28 cellular contexts compared by ENCODE assay signal in the genomic region with DNA sequence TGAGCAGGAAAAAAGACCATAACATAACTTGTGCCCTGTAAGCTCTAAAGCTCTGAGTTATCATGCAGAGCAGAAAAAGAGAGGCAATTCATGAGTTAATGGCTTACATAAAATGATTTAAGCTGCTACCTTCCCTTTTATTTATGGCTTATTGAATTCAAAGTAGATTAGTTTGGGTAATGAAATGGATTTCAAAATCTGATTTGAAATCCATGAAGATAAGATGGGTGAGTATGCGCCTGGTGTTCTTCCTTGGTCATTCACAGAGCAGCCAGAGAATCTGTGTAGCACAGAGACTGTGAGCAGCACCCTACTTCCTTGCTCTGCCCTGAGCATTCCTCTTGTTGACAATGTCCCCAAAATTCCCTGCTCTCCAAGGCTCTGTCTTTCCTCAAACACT.
"Had no signal": no experiment of that assay in that cellular context is flagged by ENCODE, and none has a peak within 500 bp of the region (broad histone marks: within the 10 kb centered on the region; RNA-seq: fewer than 3 reads in every experiment).

No MANE protein-coding gene starts in this region.

- H3K4me3 ChIP-seq: stomach, suprapubic skin, testis, thoracic aorta, thyroid gland, tibial artery, tibial nerve, transverse colon, upper lobe of left lung, upper lobe of right lung, uterus, vagina had no signal

- H3K9me3 ChIP-seq: stomach, suprapubic skin, testis, thoracic aorta, thyroid gland, tibial artery, tibial nerve, transverse colon, upper lobe of left lung, upper lobe of right lung, uterus, vagina had no signal

- H3K36me3 Mint-ChIP-seq: stimulated activated effector memory CD8-positive, alpha-beta T cell treated with anti-CD3 and anti-CD28 coated beads, Interleukin-12 subunit alpha, Interleukin-12 subunit beta, amount 100 ng/mL, for 72 hours; stimulated activated memory B cell treated with anti-CD40 and anti-IgM and Interleukin-4, amounts not matched to agents 10 μg/mL and 1 μg/mL and 100 μg/mL, for 72 hours; stimulated activated naive B cell treated with anti-CD40 and anti-IgM and Interleukin-4, amounts not matched to agents 10 μg/mL and 1 μg/mL and 100 μg/mL, for 72 hours; type B pancreatic cell had no signal

- H3K4me1 ChIP-seq: suprapubic skin, tibial nerve, upper lobe of left lung, upper lobe of right lung, uterus had no signal

- DNase-seq: stimulated activated CD4-positive, alpha-beta T cell treated with anti-CD3 and anti-CD28 coated beads, Interleukin-2, amount 100 ng/mL, for 48 hours; stimulated activated CD4-positive, alpha-beta T cell treated with anti-CD3 and anti-CD28 coated beads, Interleukin-4, amount 100 ng/mL, for 1 hour; stimulated activated CD4-positive, alpha-beta T cell treated with anti-CD3 and anti-CD28 coated beads, Interleukin-4, amount 100 ng/mL, for 24 hours; stimulated activated CD4-positive, alpha-beta T cell treated with anti-CD3 and anti-CD28 coated beads, Interleukin-4, amount 100 ng/mL, for 4 hours; stimulated activated CD8-positive, alpha-beta memory T cell treated with anti-CD3 and anti-CD28 coated beads, Interleukin-4, amount 100 ng/mL, for 48 hours; stimulated activated naive B cell treated with anti-CD40 and anti-IgM and Interleukin-4, amounts not matched to agents 10 μg/mL and 1 μg/mL and 100 μg/mL, for 72 hours; stimulated activated naive CD4-positive, alpha-beta T cell; stimulated activated naive CD4-positive, alpha-beta T cell treated with Interleukin-2 at 50 U/mL for 16 hours; stimulated activated naive CD8-positive, alpha-beta T cell treated with anti-CD3 and anti-CD28 coated beads, Interleukin-15, amount 100 ng/mL, for 72 hours; stimulated activated naive CD8-positive, alpha-beta T cell treated with anti-CD3 and anti-CD28 coated beads, Interleukin-15, Interleukin-2, amounts not matched to agents 100 U/mL and 50 U/mL, for 24 hours; stomach; substantia nigra; testis; thyroid gland; tibial artery; transverse colon; trophoblast cell; upper lobe of left lung; upper lobe of right lung; uterus had no signal

- H3K4me1 Mint-ChIP-seq: stimulated activated effector memory CD8-positive, alpha-beta T cell treated with anti-CD3 and anti-CD28 coated beads, Interleukin-12 subunit alpha, Interleukin-12 subunit beta, amount 100 ng/mL, for 72 hours; stimulated activated memory B cell treated with anti-CD40 and anti-IgM and Interleukin-4, amounts not matched to agents 10 μg/mL and 1 μg/mL and 100 μg/mL, for 72 hours; stimulated activated naive CD8-positive, alpha-beta T cell treated with anti-CD3 and anti-CD28 coated beads, Interleukin-15, amount 100 ng/mL, for 72 hours had no signal

- H3K27me3 ChIP-seq: stomach, suprapubic skin, testis, thyroid gland, tibial artery, tibial nerve, transverse colon, upper lobe of left lung, upper lobe of right lung, uterus, vagina had no signal

- H3K9me3 Mint-ChIP-seq: stimulated activated effector memory CD8-positive, alpha-beta T cell treated with anti-CD3 and anti-CD28 coated beads, Interleukin-12 subunit alpha, Interleukin-12 subunit beta, amount 100 ng/mL, for 72 hours; stimulated activated memory B cell treated with anti-CD40 and anti-IgM and Interleukin-4, amounts not matched to agents 10 μg/mL and 1 μg/mL and 100 μg/mL, for 72 hours; stimulated activated naive CD8-positive, alpha-beta T cell treated with anti-CD3 and anti-CD28 coated beads, Interleukin-15, amount 100 ng/mL, for 72 hours; stimulated activated naive CD8-positive, alpha-beta T cell treated with anti-CD3 and anti-CD28 coated beads, Interleukin-15, Interleukin-2, amounts not matched to agents 100 ng/mL and 50 ng/mL, for 24 hours; type B pancreatic cell had no signal

- H3K4me3 Mint-ChIP-seq: stimulated activated effector memory CD8-positive, alpha-beta T cell treated with anti-CD3 and anti-CD28 coated beads, Interleukin-12 subunit alpha, Interleukin-12 subunit beta, amount 100 ng/mL, for 72 hours; stimulated activated memory B cell treated with anti-CD40 and anti-IgM and Interleukin-4, amounts not matched to agents 10 μg/mL and 1 μg/mL and 100 μg/mL, for 72 hours; stimulated activated naive B cell treated with anti-CD40 and anti-IgM and Interleukin-4, amounts not matched to agents 10 μg/mL and 1 μg/mL and 100 μg/mL, for 72 hours; stimulated activated naive CD8-positive, alpha-beta T cell treated with anti-CD3 and anti-CD28 coated beads, Interleukin-15, amount 100 ng/mL, for 72 hours; stimulated activated naive CD8-positive, alpha-beta T cell treated with anti-CD3 and anti-CD28 coated beads, Interleukin-15, Interleukin-2, amounts not matched to agents 100 ng/mL and 50 ng/mL, for 24 hours; type B pancreatic cell had no signal

- H3K36me3 ChIP-seq: stomach, suprapubic skin, thoracic aorta, thyroid gland, tibial artery, tibial nerve, transverse colon, upper lobe of left lung, upper lobe of right lung, uterus, vagina had no signal

- ATAC-seq: stimulated activated effector memory CD8-positive, alpha-beta T cell treated with anti-CD3 and anti-CD28 coated beads, Interleukin-12 subunit alpha, Interleukin-12 subunit beta, amount 100 ng/mL, for 72 hours; stimulated activated memory B cell treated with anti-CD40 and anti-IgM and Interleukin-4, amounts not matched to agents 10 μg/mL and 1 μg/mL and 100 μg/mL, for 72 hours; stimulated activated naive B cell treated with anti-CD40 and anti-IgM and Interleukin-4, amounts not matched to agents 10 μg/mL and 1 μg/mL and 100 μg/mL, for 72 hours; stimulated activated naive CD8-positive, alpha-beta T cell treated with anti-CD3 and anti-CD28 coated beads, Interleukin-15, amount 100 ng/mL, for 72 hours; stimulated activated naive CD8-positive, alpha-beta T cell treated with anti-CD3 and anti-CD28 coated beads, Interleukin-15, Interleukin-2, amounts not matched to agents 100 U/mL and 50 U/mL, for 24 hours; upper lobe of right lung had no signal

- H3K27ac Mint-ChIP-seq: stimulated activated effector memory CD8-positive, alpha-beta T cell treated with anti-CD3 and anti-CD28 coated beads, Interleukin-12 subunit alpha, Interleukin-12 subunit beta, amount 100 ng/mL, for 72 hours; stimulated activated memory B cell treated with anti-CD40 and anti-IgM and Interleukin-4, amounts not matched to agents 10 μg/mL and 1 μg/mL and 100 μg/mL, for 72 hours; stimulated activated naive B cell treated with anti-CD40 and anti-IgM and Interleukin-4, amounts not matched to agents 10 μg/mL and 1 μg/mL and 100 μg/mL, for 72 hours; stimulated activated naive CD8-positive, alpha-beta T cell treated with anti-CD3 and anti-CD28 coated beads, Interleukin-15, amount 100 ng/mL, for 72 hours; stimulated activated naive CD8-positive, alpha-beta T cell treated with anti-CD3 and anti-CD28 coated beads, Interleukin-15, Interleukin-2, amounts not matched to agents 100 ng/mL and 50 ng/mL, for 24 hours; type B pancreatic cell had no signal

- H3K27ac ChIP-seq: stomach, suprapubic skin, testis, thoracic aorta, thyroid gland, tibial artery, tibial nerve, transverse colon, upper lobe of left lung, upper lobe of right lung, uterus, vagina had no signal
